ENCODE assay signal across 6 cellular contexts in genomic region chr7:151056286-151057037, GRCh38. TPM values are rescaled to one million over a fixed set of nuclear protein-coding genes. Genes with fewer than 3 reads are reported as not detected.
DNase-seq lines count a peak whose midpoint lies in the region; ATAC-seq and TF ChIP-seq lines count a peak whose summit lies in the region.

No MANE protein-coding gene starts in this region.

- WGBS in thyroid gland, 2 donors, result 56 to 80% methylated on average over 9 to 18 of the region's 21 CpGs

- H3K27ac Mint-ChIP-seq in activated naive CD4-positive, alpha-beta T cell treated with anti-CD3 and anti-CD28 coated beads, Interleukin-2, amount 50 U/mL, for 24 hours, result no peak overlapping the region
- H3K27ac Mint-ChIP-seq in activated naive CD4-positive, alpha-beta T cell treated with anti-CD3 and anti-CD28 coated beads, Interleukin-2, amount 50 U/mL, for 72 hours, result no peak overlapping the region

- peaks cover 34% of the 10 kb centered on the region for H3K4me1 Mint-ChIP-seq in activated naive CD4-positive, alpha-beta T cell treated with anti-CD3 and anti-CD28 coated beads, Interleukin-2, amount 50 U/mL, for 24 hours

- peaks cover 31 to 32% of the 10 kb centered on the region in 2 donors for H3K4me1 ChIP-seq in thyroid gland

- no peaks in the 10 kb centered on the region for H3K36me3 ChIP-seq in thyroid gland

- H3K9me3 ChIP-seq in thyroid gland, result no peaks in the 10 kb centered on the region

- no peaks in the 10 kb centered on the region for H3K27me3 Mint-ChIP-seq in activated naive CD4-positive, alpha-beta T cell treated with anti-CD3 and anti-CD28 coated beads, Interleukin-2, amount 50 U/mL, for 24 hours

- TF ChIP-seq CTCF in fibroblast of the aortic adventitia (IDR thresholded peaks at IDR 0.05; ENCODE audit: insufficient read depth, low read length) (no peak), thyroid gland (IDR thresholded peaks at IDR 0.05) (no peak)

- no peaks in the 10 kb centered on the region for H3K27me3 ChIP-seq in thyroid gland

- H3K9me3 Mint-ChIP-seq in activated naive CD4-positive, alpha-beta T cell treated with anti-CD3 and anti-CD28 coated beads, Interleukin-2, amount 50 U/mL, for 24 hours, result no peaks in the 10 kb centered on the region
- H3K9me3 Mint-ChIP-seq in activated naive CD4-positive, alpha-beta T cell treated with anti-CD3 and anti-CD28 coated beads, Interleukin-2, amount 50 U/mL, for 72 hours, result no peaks in the 10 kb centered on the region

- no peaks in the 10 kb centered on the region for H3K36me3 Mint-ChIP-seq in activated naive CD4-positive, alpha-beta T cell treated with anti-CD3 and anti-CD28 coated beads, Interleukin-2, amount 50 U/mL, for 24 hours
- no peaks in the 10 kb centered on the region for H3K36me3 Mint-ChIP-seq in activated naive CD4-positive, alpha-beta T cell treated with anti-CD3 and anti-CD28 coated beads, Interleukin-2, amount 50 U/mL, for 72 hours

- H3K27ac ChIP-seq in thyroid gland, result no peak overlapping the region

- peak overlapping the region; percentile 94 for H3K4me3 ChIP-seq in fibroblast of the aortic adventitia (ENCODE audit: low read depth, low read length)
- H3K4me3 ChIP-seq in thyroid gland (replicated peaks in 1 of 3), result peak overlapping the region in 1 of 3 donors; percentile 57

- ATAC-seq in activated naive CD4-positive, alpha-beta T cell treated with anti-CD3 and anti-CD28 coated beads, Interleukin-2, amount 50 U/mL, for 72 hours, result no peak
- no peak for ATAC-seq in HG03196 (IDR thresholded peaks at IDR 0.05; ENCODE audit: unreplicated experiment)

- no peak for TF ChIP-seq POLR2A in thyroid gland (IDR thresholded peaks at IDR 0.05)

- intact Hi-C loops in thyroid gland (cut with DNase I), result no loop called here

- no peak for DNase-seq in activated naive CD4-positive, alpha-beta T cell treated with anti-CD3 and anti-CD28 coated beads, Interleukin-2, amount 50 U/mL, for 72 hours (ENCODE audit: low spot score in 2 of 2)
- DNase-seq in fibroblast of the aortic adventitia (ENCODE audit: low read depth) (no peak), thyroid gland (peak; percentile 19 to 35), NCI-H1092 (lab: John Stamatoyannopoulos, UW) (no peak)

- H3K4me3 Mint-ChIP-seq in activated naive CD4-positive, alpha-beta T cell treated with anti-CD3 and anti-CD28 coated beads, Interleukin-2, amount 50 U/mL, for 24 hours, result peak overlapping the region; percentile 42

RNA-seq across cellular contexts. Expression of gene CDK5, which starts 1.2 kb away (rescaled TPM):
- 10 to 100 TPM; 13.0 to 19.4 TPM for total RNA-seq in activated naive CD4-positive, alpha-beta T cell treated with anti-CD3 and anti-CD28 coated beads, Interleukin-2, amount 50 U/mL, for 72 hours
- total RNA-seq in fibroblast of the aortic adventitia (ENCODE audit: low replicate concordance) (16.1 and 28.9 TPM in 2 replicates), thyroid gland (10 to 100 TPM in 2 of 4 donors, 1 to 10 TPM in 2; 5.3 to 17.4 (median 9.6) TPM)

RNA-seq across cellular contexts. Expression of gene SLC4A2, which starts 2.9 kb away (rescaled TPM):
- 10 to 100 TPM; 48.9 to 99.6 TPM for total RNA-seq in activated naive CD4-positive, alpha-beta T cell treated with anti-CD3 and anti-CD28 coated beads, Interleukin-2, amount 50 U/mL, for 72 hours
- total RNA-seq in fibroblast of the aortic adventitia (ENCODE audit: low replicate concordance) (39.7 and 65.4 TPM in 2 replicates), thyroid gland (100 to 1,000 TPM in 1 of 4 donors, 10 to 100 TPM in 3; 48.5 to 109 (median 69.0) TPM)

RNA-seq across cellular contexts. Expression of gene ASIC3, which starts 8.1 kb away (rescaled TPM):
- total RNA-seq in activated naive CD4-positive, alpha-beta T cell treated with anti-CD3 and anti-CD28 coated beads, Interleukin-2, amount 50 U/mL, for 72 hours, result 10 to 100 TPM in 1 of 2 donors, 1 to 10 TPM in 1; 7.6 to 19.7 TPM
- total RNA-seq in fibroblast of the aortic adventitia (ENCODE audit: low replicate concordance), result 0.18 TPM in 1 of 2 replicates, not detected in the other
- total RNA-seq in thyroid gland, result 1 to 10 TPM in 3 of 4 donors, not detected in 1; 1.2 to 2.6 (median 1.5) TPM

RNA-seq across cellular contexts. Expression of gene FASTK, which starts 24.1 kb away (rescaled TPM):
- 10 to 100 TPM; 27.0 to 62.0 TPM for total RNA-seq in activated naive CD4-positive, alpha-beta T cell treated with anti-CD3 and anti-CD28 coated beads, Interleukin-2, amount 50 U/mL, for 72 hours
- total RNA-seq in fibroblast of the aortic adventitia (ENCODE audit: low replicate concordance), result 62.7 and 86.0 TPM in 2 replicates
- total RNA-seq in thyroid gland, result 100 to 1,000 TPM in 1 of 4 donors, 10 to 100 TPM in 3; 71.8 to 114 (median 78.8) TPM

RNA-seq across cellular contexts. Expression of gene TMUB1, which starts 26.8 kb away (rescaled TPM):
- 10 to 100 TPM; 25.8 to 60.5 TPM for total RNA-seq in activated naive CD4-positive, alpha-beta T cell treated with anti-CD3 and anti-CD28 coated beads, Interleukin-2, amount 50 U/mL, for 72 hours
- total RNA-seq in fibroblast of the aortic adventitia (ENCODE audit: low replicate concordance) (11.7 and 20.2 TPM in 2 replicates), thyroid gland (10 to 100 TPM; 33.7 to 78.7 (median 44.2) TPM)

Comparison
In these comparisons a context has a peak if more than half of its experiments do, and no peak if none do; other contexts are left out.
1. DNase-seq: peak in thyroid gland (2 of 2); none in activated naive CD4-positive, alpha-beta T cell treated with anti-CD3 and anti-CD28 coated beads, Interleukin-2, amount 50 U/mL, for 72 hours (0 of 2), fibroblast of the aortic adventitia (single experiment) and NCI-H1092 (single experiment).